Comparison of ENCODE assay signal across 8 cellular contexts in the genomic region with DNA sequence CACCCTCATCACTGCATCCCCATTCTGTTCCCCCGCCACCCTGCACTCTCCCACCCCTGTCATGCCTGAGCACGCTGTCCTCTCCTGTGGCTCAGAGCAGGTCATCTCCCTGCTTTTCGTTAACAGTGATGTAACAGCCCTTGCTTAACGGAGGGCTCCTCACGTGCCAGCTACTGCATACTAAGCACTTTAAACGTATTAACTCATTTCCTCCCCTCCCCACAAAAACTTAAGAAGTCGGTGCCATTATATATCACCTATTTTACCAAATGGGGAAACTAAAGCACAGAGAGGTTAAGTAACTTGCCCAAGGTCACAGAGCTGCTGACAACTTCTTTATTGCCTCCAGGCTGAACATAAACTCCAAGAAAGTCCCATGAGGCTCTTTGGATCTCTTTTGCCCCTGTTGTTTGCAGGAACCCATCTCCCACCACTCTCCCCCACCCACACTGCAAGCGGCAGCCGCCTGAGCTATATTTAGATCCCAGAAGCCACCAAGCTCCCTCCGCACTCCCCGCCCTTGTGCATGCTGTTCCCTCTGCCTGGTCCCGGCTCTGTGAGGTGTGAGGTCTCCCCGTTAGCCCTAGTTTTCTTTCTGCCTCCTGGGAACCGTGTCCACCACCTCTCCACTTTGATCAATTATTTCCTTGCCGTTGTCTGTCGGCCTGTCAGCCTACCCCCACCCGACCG. TPM values are rescaled to one million over a fixed set of nuclear protein-coding genes. Genes with fewer than 3 reads are reported as not detected.
DNase-seq lines count a peak whose midpoint lies in the region; ATAC-seq, FAIRE-seq and TF ChIP-seq lines count a peak whose summit lies in the region.

No MANE protein-coding gene starts in this region.

- H3K27me3 Mint-ChIP-seq in natural killer cell treated with Interleukin-12 subunit alpha and Interleukin-12 subunit beta and Interleukin-15 and Interleukin-18, amount 100 ng/mL, for 72 hours: no peaks in the 10 kb centered on the region

- peak overlapping the region; percentile 83 for H3K27ac ChIP-seq in RWPE1
- peak overlapping the region in 36 of 59 donors; percentile 14 to 88 (median 69) for H3K27ac ChIP-seq in dorsolateral prefrontal cortex

- POLR2A ChIA-PET in RWPE1 (lab: Yijun Ruan, JAX; ENCODE audit: low non-redundant PET): no interaction called here

- H3K27me3 ChIP-seq in dorsolateral prefrontal cortex: no peaks in the 10 kb centered on the region

- FAIRE-seq in urothelium cell line (lab: Jason Lieb, UNC): no peak

- CTCF ChIA-PET in RWPE1 (lab: Yijun Ruan, JAX): interaction anchor here (0.6 to 2.0 kb wide), 9 partner anchors 8 to 253 kb away, joined by 3 to 14 read pairs (median 3); no protein-coding TSS in a partner anchor

- H3K4me3 Mint-ChIP-seq in natural killer cell treated with Interleukin-12 subunit alpha and Interleukin-12 subunit beta and Interleukin-15 and Interleukin-18, amount 100 ng/mL, for 72 hours: peak overlapping the region; percentile 96

- DNase-seq in NCI-H82 (lab: John Stamatoyannopoulos, UW): peak; percentile 66
- no peak for DNase-seq in NCI-H82 treated with DMSO at 0.1 percent for 48 hours (lab: John Stamatoyannopoulos, UW; ENCODE audit: unreplicated experiment)
- no peak for DNase-seq in RWPE1 (ENCODE audit: low spot score)
- no peak for DNase-seq in dorsolateral prefrontal cortex
- no peak for DNase-seq in natural killer cell treated with Interleukin-12 subunit alpha and Interleukin-12 subunit beta and Interleukin-15 and Interleukin-18, amount 100 ng/mL, for 72 hours (ENCODE audit: low spot score)
- DNase-seq in urothelium cell line (ENCODE audit: low spot score): no peak
- DNase-seq in T1000 (lab: John Stamatoyannopoulos, UW): no peak
- no peak for DNase-seq in mesenteric fat pad (ENCODE audit: low spot score)

- peaks cover 72 to 84% of the 10 kb centered on the region in 2 donors for H3K4me1 Mint-ChIP-seq in natural killer cell treated with Interleukin-12 subunit alpha and Interleukin-12 subunit beta and Interleukin-15 and Interleukin-18, amount 100 ng/mL, for 72 hours (ENCODE audit: low read depth in 2 of 2)

- peak; percentile 36 to 37 for ATAC-seq in natural killer cell treated with Interleukin-12 subunit alpha and Interleukin-12 subunit beta and Interleukin-15 and Interleukin-18, amount 100 ng/mL, for 72 hours

- TF ChIP-seq CTCF in RWPE1 (conservative IDR thresholded peaks at IDR 0.05; ENCODE audit: low read depth) (no peak), dorsolateral prefrontal cortex (IDR thresholded peaks at IDR 0.05 in 54 of 56, conservative IDR thresholded peaks at IDR 0.05 in 2 of 56; ENCODE audit: low read depth in 1 of 56, partially characterized antibody in 56 of 56) (no peak)

- intact Hi-C loops in dorsolateral prefrontal cortex (cut with DNase I): loop anchor here (5.0 to 10.0 kb wide), 3 partner anchors 111 to 424 kb away; partner anchors contain the start of genes C15orf39 (in 1 of the 2), COX5A (in 1 of the 2) and MPI (in 1 of the 2)

- H3K36me3 Mint-ChIP-seq in natural killer cell treated with Interleukin-12 subunit alpha and Interleukin-12 subunit beta and Interleukin-15 and Interleukin-18, amount 100 ng/mL, for 72 hours: peaks cover 6% of the 10 kb centered on the region

- peak overlapping the region; percentile 100 for H3K27ac Mint-ChIP-seq in natural killer cell treated with Interleukin-12 subunit alpha and Interleukin-12 subunit beta and Interleukin-15 and Interleukin-18, amount 100 ng/mL, for 72 hours

- peak overlapping the region in 58 of 59 donors; percentile 45 to 88 (median 72) for H3K4me3 ChIP-seq in dorsolateral prefrontal cortex

- no peaks in the 10 kb centered on the region for H3K9me3 Mint-ChIP-seq in natural killer cell treated with Interleukin-12 subunit alpha and Interleukin-12 subunit beta and Interleukin-15 and Interleukin-18, amount 100 ng/mL, for 72 hours

RNA-seq across cellular contexts. Expression of gene CSK, which starts 0.8 kb away (rescaled TPM):
- total RNA-seq in dorsolateral prefrontal cortex: 10 to 100 TPM; 28.9 to 71.0 (median 41.8) TPM
- total RNA-seq in natural killer cell treated with Interleukin-12 subunit alpha and Interleukin-12 subunit beta and Interleukin-15 and Interleukin-18, amount 100 ng/mL, for 72 hours: 100 to 1,000 TPM; 323 TPM
- 46.9 TPM for total RNA-seq in mesenteric fat pad

RNA-seq across cellular contexts. Expression of gene LMAN1L, which starts 31.5 kb away (rescaled TPM):
- total RNA-seq in dorsolateral prefrontal cortex (1 to 10 TPM in 104 of 120 experiments, under 1 TPM in 13, not detected in 3; 0.30 to 8.1 (median 2.0) TPM), mesenteric fat pad (not detected)
- total RNA-seq in natural killer cell treated with Interleukin-12 subunit alpha and Interleukin-12 subunit beta and Interleukin-15 and Interleukin-18, amount 100 ng/mL, for 72 hours: 1 to 10 TPM; 3.4 to 4.9 TPM

RNA-seq across cellular contexts. Expression of gene CYP1A2, which starts 32.5 kb away (rescaled TPM):
- total RNA-seq in dorsolateral prefrontal cortex: not detected
- total RNA-seq in natural killer cell treated with Interleukin-12 subunit alpha and Interleukin-12 subunit beta and Interleukin-15 and Interleukin-18, amount 100 ng/mL, for 72 hours: not detected
- total RNA-seq in mesenteric fat pad: not detected

RNA-seq across cellular contexts. Expression of gene CPLX3, which starts 45.3 kb away (rescaled TPM):
- total RNA-seq in dorsolateral prefrontal cortex: 10 to 100 TPM in 1 of 120 experiments, 1 to 10 TPM in 118, not detected in 1; 1.1 to 12.4 (median 3.8) TPM
- total RNA-seq in natural killer cell treated with Interleukin-12 subunit alpha and Interleukin-12 subunit beta and Interleukin-15 and Interleukin-18, amount 100 ng/mL, for 72 hours: 1 to 10 TPM in 1 of 2 donors, under 1 TPM in 1; 0.43 to 1.7 TPM
- total RNA-seq in mesenteric fat pad: not detected

RNA-seq across cellular contexts. Expression of gene CYP1A1, which starts 55.8 kb away (rescaled TPM):
- total RNA-seq in dorsolateral prefrontal cortex (1 to 10 TPM in 10 of 120 experiments, under 1 TPM in 85, not detected in 25; 0.18 to 4.9 (median 0.48) TPM), mesenteric fat pad (65.0 TPM)
- 1 to 10 TPM; 3.2 to 4.6 TPM for total RNA-seq in natural killer cell treated with Interleukin-12 subunit alpha and Interleukin-12 subunit beta and Interleukin-15 and Interleukin-18, amount 100 ng/mL, for 72 hours
